Comparison of ENCODE assay signal across 1 cellular context in the genomic region with DNA sequence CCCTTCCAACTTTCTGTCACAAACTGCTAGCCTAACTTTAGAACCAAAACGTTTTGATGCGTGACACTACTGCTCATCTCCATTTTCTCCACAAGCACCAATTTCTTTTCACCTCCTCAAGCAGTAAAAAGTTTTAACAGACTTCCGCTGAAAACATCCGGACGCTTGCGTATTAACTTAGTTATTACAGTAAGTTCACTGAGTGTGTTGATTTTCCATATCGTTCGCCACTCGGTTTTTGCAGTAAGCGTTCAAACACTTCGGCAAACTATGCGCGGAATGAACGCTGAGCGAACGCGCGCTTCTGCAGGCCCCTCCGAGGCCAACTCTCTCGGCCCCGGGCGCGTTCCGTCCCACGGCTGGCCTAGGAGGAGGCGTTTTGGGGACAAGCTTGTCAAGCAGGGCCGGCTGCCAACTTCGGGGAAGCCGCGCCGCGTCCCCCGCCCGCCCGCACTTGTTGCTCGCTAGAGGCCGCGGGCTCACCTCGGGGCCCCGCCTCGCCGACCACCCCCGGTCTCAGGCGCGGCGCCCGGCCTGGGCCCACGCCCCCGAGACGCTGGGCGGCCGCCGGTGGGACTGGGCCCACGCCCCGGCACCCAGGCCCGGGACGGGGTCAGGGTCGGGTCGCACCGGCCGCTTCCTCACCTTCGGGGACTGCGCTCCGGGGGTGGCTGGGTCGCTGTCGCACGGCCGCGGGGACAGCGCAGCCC.
TF ChIP-seq lines count a peak whose summit lies in the region.

No MANE protein-coding gene starts in this region.

TF ChIP-seq in HepG2, 621 proteins besides CTCF, POLR2A, EP300 and RAD21 (continued from another document and continues in another):
- TF ChIP-seq, protein P1, sequence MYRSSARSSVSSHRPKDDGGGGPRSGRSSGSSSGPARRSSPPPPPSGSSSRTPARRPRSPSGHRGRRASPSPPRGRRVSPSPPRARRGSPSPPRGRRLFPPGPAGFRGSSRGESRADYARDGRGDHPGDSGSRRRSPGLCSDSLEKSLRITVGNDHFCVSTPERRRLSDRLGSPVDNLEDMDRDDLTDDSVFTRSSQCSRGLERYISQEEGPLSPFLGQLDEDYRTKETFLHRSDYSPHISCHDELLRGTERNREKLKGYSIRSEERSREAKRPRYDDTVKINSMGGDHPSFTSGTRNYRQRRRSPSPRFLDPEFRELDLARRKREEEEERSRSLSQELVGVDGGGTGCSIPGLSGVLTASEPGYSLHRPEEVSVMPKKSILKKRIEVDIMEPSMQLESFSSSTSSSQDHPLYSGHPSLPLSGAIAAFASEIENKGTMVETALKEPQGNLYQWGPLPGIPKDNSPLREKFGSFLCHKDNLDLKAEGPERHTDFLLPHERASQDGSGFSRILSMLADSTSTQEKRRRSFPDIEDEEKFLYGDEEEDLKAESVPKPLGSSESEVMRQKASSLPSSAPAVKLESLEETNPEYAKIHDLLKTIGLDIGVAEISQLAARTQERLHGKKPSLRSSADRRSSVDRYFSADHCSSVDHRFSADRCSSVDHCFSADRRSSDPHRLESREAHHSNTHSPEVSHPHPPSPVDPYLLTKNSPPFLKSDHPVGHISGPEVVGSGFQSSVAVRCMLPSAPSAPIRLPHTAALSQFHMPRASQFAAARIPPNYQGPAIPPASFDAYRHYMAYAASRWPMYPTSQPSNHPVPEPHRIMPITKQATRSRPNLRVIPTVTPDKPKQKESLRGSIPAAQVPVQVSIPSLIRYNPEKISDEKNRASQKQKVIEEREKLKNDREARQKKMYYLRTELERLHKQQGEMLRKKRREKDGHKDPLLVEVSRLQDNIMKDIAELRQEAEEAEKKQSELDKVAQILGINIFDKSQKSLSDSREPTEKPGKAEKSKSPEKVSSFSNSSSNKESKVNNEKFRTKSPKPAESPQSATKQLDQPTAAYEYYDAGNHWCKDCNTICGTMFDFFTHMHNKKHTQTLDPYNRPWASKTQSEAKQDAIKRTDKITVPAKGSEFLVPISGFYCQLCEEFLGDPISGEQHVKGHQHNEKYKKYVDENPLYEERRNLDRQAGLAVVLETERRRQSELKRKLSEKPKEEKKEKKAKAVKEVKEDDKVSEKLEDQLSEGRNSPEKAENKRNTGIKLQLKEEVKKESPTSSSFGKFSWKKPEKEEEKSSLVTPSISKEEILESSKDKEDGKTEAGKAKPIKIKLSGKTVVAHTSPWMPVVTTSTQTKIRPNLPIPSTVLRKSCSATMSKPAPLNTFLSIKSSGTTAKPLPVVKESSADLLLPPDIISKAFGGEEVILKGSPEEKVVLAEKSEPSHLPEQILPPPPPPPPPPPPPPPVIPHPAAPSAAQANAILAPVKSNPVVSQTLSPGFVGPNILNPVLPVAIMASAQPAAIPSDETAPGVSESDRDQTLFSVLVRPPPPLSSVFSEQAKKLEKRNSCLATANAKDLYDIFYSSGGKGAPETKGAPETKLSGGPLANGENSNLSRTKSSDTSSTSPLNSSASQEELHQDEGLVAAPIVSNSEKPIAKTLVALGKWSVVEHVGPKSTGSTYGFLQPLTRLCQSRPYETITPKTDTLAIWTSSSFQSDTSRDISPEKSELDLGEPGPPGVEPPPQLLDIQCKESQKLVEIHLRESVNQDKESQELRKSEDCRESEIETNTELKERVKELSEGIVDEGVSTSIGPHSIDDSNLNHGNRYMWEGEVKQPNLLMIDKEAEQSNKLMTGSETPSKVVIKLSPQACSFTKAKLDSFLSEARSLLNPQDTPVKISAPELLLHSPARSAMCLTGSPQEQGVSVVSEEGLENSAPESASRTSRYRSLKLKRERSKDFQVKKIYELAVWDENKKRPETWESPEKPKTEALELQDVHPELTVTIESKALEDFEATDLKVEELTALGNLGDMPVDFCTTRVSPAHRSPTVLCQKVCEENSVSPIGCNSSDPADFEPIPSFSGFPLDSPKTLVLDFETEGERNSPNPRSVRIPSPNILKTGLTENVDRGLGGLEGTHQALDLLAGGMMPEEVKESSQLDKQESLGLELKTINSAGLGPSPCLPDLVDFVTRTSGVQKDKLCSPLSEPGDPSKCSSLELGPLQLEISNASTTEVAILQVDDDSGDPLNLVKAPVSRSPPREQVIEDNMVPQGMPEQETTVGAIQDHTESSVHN (CRISPR knock-in tag; IDR thresholded peaks at IDR 0.05) = no peak
- TF ChIP-seq NCOA5 (CRISPR knock-in tag; IDR thresholded peaks at IDR 0.05) (no peak), SKI (IDR thresholded peaks at IDR 0.05; ENCODE audit: partially characterized antibody) (peak; percentile 66), NR2F6 (IDR thresholded peaks at IDR 0.05) (0 out of 2 replicates have a peak, but pooled peaks have one; percentile 15), NR2F6 (CRISPR knock-in tag; IDR thresholded peaks at IDR 0.05) (no peak), ZNF441 (CRISPR knock-in tag; IDR thresholded peaks at IDR 0.05; ENCODE audit: borderline replicate concordance) (no peak), ZBTB8A (CRISPR knock-in tag; IDR thresholded peaks at IDR 0.05; ENCODE audit: borderline replicate concordance, low read depth) (no peak), TMF1 (CRISPR knock-in tag; IDR thresholded peaks at IDR 0.05; ENCODE audit: low read depth) (no peak; the same call in 1 of the 2 replicates), ZSCAN25 (CRISPR knock-in tag; IDR thresholded peaks at IDR 0.05) (no peak), ARHGAP35 (CRISPR knock-in tag; IDR thresholded peaks at IDR 0.05; ENCODE audit: borderline replicate concordance) (no peak), ZNF75D (CRISPR knock-in tag; IDR thresholded peaks at IDR 0.05; ENCODE audit: borderline replicate concordance) (no peak), ZMYM4 (CRISPR knock-in tag; IDR thresholded peaks at IDR 0.05) (no peak), ZNF7 (CRISPR knock-in tag; IDR thresholded peaks at IDR 0.05) (peak; percentile 69), ZKSCAN8 (CRISPR knock-in tag; IDR thresholded peaks at IDR 0.05; ENCODE audit: borderline replicate concordance) (no peak), SMYD3 (CRISPR knock-in tag; IDR thresholded peaks at IDR 0.05) (no peak), ZNF282 (IDR thresholded peaks at IDR 0.05; ENCODE audit: partially characterized antibody) (no peak), ZSCAN30 (CRISPR knock-in tag; IDR thresholded peaks at IDR 0.05) (no peak), PTBP1 (IDR thresholded peaks at IDR 0.05; ENCODE audit: low read depth, low read length, poor library complexity, severe bottlenecking) (no peak), TBL1XR1 (IDR thresholded peaks at IDR 0.05; ENCODE audit: borderline replicate concordance, low read length, partially characterized antibody) (no peak), BCL6 (CRISPR knock-in tag; IDR thresholded peaks at IDR 0.05) (no peak), ARNTL (CRISPR knock-in tag; IDR thresholded peaks at IDR 0.05) (no peak), ESRRA (CRISPR knock-in tag; IDR thresholded peaks at IDR 0.05; ENCODE audit: low read depth) (no peak), POLR2AphosphoS5 (IDR thresholded peaks at IDR 0.05; ENCODE audit: low read depth, low read length) (no peak), HOXA5 (CRISPR knock-in tag; IDR thresholded peaks at IDR 0.05) (0 out of 2 replicates have a peak, but pooled peaks have one; percentile 14), PLRG1 (conservative IDR thresholded peaks at IDR 0.05) (no peak), ZNF484 (CRISPR knock-in tag; IDR thresholded peaks at IDR 0.05; ENCODE audit: borderline replicate concordance, low read depth) (no peak), ZNF724P (CRISPR knock-in tag; IDR thresholded peaks at IDR 0.05; ENCODE audit: borderline replicate concordance) (no peak), ZNF34 (CRISPR knock-in tag; IDR thresholded peaks at IDR 0.05; ENCODE audit: borderline replicate concordance) (no peak), PHF5A (CRISPR knock-in tag; IDR thresholded peaks at IDR 0.05; ENCODE audit: low read depth, unreplicated experiment) (no peak)
- TF ChIP-seq, protein P2, sequence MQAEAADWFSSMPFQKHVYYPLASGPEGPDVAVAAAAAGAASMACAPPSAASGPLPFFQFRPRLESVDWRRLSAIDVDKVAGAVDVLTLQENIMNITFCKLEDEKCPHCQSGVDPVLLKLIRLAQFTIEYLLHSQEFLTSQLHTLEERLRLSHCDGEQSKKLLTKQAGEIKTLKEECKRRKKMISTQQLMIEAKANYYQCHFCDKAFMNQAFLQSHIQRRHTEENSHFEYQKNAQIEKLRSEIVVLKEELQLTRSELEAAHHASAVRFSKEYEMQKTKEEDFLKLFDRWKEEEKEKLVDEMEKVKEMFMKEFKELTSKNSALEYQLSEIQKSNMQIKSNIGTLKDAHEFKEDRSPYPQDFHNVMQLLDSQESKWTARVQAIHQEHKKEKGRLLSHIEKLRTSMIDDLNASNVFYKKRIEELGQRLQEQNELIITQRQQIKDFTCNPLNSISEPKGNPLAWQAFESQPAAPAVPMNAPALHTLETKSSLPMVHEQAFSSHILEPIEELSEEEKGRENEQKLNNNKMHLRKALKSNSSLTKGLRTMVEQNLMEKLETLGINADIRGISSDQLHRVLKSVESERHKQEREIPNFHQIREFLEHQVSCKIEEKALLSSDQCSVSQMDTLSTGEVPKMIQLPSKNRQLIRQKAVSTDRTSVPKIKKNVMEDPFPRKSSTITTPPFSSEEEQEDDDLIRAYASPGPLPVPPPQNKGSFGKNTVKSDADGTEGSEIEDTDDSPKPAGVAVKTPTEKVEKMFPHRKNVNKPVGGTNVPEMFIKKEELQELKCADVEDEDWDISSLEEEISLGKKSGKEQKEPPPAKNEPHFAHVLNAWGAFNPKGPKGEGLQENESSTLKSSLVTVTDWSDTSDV (CRISPR knock-in tag; IDR thresholded peaks at IDR 0.05) = 0 out of 2 replicates have a peak, but pooled peaks have one; percentile 17
- TF ChIP-seq, protein P3, sequence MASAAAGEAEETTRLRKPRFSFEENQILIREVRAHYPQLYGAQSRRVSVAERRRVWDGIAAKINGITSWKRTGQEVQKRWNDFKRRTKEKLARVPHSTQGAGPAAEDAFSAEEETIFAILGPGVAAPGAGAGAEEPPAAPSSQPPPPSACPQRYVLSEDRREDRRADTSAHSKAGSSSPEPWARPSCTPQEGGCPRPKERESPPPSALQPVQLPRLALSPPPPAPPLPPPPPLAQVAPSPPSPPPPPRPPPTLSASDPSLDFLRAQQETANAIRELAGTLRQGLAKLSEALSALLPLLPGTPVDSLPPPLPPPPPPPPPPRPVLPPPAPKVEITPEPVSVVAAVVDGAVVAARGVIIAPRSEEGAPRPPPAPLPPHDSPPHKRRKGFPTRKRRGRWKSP (CRISPR knock-in tag; IDR thresholded peaks at IDR 0.05) = 0 out of 2 replicates have a peak, but pooled peaks have one; percentile 58
- TF ChIP-seq, protein P4, sequence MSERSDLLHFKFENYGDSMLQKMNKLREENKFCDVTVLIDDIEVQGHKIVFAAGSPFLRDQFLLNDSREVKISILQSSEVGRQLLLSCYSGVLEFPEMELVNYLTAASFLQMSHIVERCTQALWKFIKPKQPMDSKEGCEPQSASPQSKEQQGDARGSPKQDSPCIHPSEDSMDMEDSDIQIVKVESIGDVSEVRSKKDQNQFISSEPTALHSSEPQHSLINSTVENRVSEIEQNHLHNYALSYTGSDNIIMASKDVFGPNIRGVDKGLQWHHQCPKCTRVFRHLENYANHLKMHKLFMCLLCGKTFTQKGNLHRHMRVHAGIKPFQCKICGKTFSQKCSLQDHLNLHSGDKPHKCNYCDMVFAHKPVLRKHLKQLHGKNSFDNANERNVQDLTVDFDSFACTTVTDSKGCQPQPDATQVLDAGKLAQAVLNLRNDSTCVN (CRISPR knock-in tag; IDR thresholded peaks at IDR 0.05; ENCODE audit: borderline replicate concordance) = no peak
- TF ChIP-seq, protein P5, sequence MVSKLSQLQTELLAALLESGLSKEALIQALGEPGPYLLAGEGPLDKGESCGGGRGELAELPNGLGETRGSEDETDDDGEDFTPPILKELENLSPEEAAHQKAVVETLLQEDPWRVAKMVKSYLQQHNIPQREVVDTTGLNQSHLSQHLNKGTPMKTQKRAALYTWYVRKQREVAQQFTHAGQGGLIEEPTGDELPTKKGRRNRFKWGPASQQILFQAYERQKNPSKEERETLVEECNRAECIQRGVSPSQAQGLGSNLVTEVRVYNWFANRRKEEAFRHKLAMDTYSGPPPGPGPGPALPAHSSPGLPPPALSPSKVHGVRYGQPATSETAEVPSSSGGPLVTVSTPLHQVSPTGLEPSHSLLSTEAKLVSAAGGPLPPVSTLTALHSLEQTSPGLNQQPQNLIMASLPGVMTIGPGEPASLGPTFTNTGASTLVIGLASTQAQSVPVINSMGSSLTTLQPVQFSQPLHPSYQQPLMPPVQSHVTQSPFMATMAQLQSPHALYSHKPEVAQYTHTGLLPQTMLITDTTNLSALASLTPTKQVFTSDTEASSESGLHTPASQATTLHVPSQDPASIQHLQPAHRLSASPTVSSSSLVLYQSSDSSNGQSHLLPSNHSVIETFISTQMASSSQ (IDR thresholded peaks at IDR 0.05; ENCODE audit: low read depth) = no peak
- TF ChIP-seq, protein P5 (CRISPR knock-in tag; IDR thresholded peaks at IDR 0.05; ENCODE audit: borderline replicate concordance) = no peak
- TF ChIP-seq, protein P6, sequence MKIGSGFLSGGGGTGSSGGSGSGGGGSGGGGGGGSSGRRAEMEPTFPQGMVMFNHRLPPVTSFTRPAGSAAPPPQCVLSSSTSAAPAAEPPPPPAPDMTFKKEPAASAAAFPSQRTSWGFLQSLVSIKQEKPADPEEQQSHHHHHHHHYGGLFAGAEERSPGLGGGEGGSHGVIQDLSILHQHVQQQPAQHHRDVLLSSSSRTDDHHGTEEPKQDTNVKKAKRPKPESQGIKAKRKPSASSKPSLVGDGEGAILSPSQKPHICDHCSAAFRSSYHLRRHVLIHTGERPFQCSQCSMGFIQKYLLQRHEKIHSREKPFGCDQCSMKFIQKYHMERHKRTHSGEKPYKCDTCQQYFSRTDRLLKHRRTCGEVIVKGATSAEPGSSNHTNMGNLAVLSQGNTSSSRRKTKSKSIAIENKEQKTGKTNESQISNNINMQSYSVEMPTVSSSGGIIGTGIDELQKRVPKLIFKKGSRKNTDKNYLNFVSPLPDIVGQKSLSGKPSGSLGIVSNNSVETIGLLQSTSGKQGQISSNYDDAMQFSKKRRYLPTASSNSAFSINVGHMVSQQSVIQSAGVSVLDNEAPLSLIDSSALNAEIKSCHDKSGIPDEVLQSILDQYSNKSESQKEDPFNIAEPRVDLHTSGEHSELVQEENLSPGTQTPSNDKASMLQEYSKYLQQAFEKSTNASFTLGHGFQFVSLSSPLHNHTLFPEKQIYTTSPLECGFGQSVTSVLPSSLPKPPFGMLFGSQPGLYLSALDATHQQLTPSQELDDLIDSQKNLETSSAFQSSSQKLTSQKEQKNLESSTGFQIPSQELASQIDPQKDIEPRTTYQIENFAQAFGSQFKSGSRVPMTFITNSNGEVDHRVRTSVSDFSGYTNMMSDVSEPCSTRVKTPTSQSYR (CRISPR knock-in tag; IDR thresholded peaks at IDR 0.05; ENCODE audit: borderline replicate concordance) = no peak
